11 cellular contexts compared by ENCODE assay signal in the genomic region with DNA sequence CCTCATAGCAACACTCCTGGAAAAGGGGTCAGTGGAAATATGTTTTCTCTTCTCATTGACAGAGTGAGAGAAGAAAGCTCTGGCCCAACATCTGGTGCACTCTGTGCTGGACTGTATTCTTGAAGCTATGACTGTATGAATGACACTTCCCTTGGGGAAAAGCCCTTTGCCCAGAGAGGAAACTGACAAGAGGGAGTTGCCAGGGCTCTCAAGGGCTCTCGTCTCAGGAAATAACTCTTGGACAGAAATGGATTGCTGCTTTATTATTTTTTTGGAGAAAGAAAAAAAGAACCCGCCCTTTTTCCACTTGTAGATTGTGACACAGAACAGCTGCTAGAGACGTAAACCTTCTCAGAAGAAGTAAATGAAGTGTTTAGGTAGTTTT. TPM values are rescaled to one million over a fixed set of nuclear protein-coding genes. Genes with fewer than 3 reads are reported as not detected.
DNase-seq lines count a peak whose midpoint lies in the region; FAIRE-seq and TF ChIP-seq lines count a peak whose summit lies in the region.
"Had no signal": no experiment of that assay in that cellular context is flagged by ENCODE, and none has a peak within 500 bp of the region (broad histone marks: within the 10 kb centered on the region; RNA-seq: fewer than 3 reads in every experiment).

No MANE protein-coding gene starts in this region.

- no TSS peak for BruUV-seq in OCI-LY7 (replicated peaks; lab: Mats Ljungman, UMichigan)

- H3K27ac Mint-ChIP-seq in progenitor cell of endocrine pancreas = no peak overlapping the region

- peaks cover 5% of the 10 kb centered on the region for H3K4me1 Mint-ChIP-seq in progenitor cell of endocrine pancreas (ENCODE audit: low read depth)

- no peak for TF ChIP-seq EP300 in stomach (IDR thresholded peaks at IDR 0.05)

- H3K27ac ChIP-seq in OCI-LY7 (ENCODE audit: low read depth, low read length, poor library complexity, severe bottlenecking) (no peak overlapping the region), kidney (ENCODE audit: low read depth in 2 of 2, low read length in 2 of 2) (peak overlapping the region; percentile 14 to 47), stomach (peak overlapping the region in 3 of 5 donors; percentile 18 to 56 (median 35))

- H3K9me2 ChIP-seq in OCI-LY7 (ENCODE audit: insufficient read depth, low read length) = no peaks in the 10 kb centered on the region

- peaks cover 1% of the 10 kb centered on the region for H3K36me3 Mint-ChIP-seq in progenitor cell of endocrine pancreas (ENCODE audit: insufficient read depth)

- peak in 2 of 3 experiments; percentile 29 to 54 for DNase-seq in NCI-H1417 (lab: John Stamatoyannopoulos, UW)
- DNase-seq in NCI-H1417 treated with DMSO at 0.1 percent for 48 hours (lab: John Stamatoyannopoulos, UW) = no peak
- DNase-seq in OCI-LY7 (ENCODE audit: low spot score) = no peak
- no peak for DNase-seq in kidney
- no peak for DNase-seq in stomach
- no peak for DNase-seq in progenitor cell of endocrine pancreas (ENCODE audit: low spot score, unreplicated experiment)
- no peak for DNase-seq in cerebellar cortex (ENCODE audit: low spot score)
- DNase-seq in hypothalamus (lab: John Stamatoyannopoulos, UW) = no peak
- DNase-seq: stimulated activated CD4-positive, alpha-beta T cell treated with anti-CD3 and anti-CD28 coated beads, Interleukin-4, amount 100 ng/mL, for 24 hours had no signal

- H3K9me3 ChIP-seq in OCI-LY7 (ENCODE audit: low read length) = no peaks in the 10 kb centered on the region
- H3K9me3 ChIP-seq in kidney (ENCODE audit: control insufficient read depth in 1 of 2, low read length in 2 of 2) = no peaks in the 10 kb centered on the region
- H3K9me3 ChIP-seq in stomach = no peaks in the 10 kb centered on the region

- POLR2A ChIA-PET in OCI-LY7 (lab: Charles Lee) = no interaction called here

- TF ChIP-seq POLR2A in stomach (IDR thresholded peaks at IDR 0.05) = no peak

- H3K9me3 Mint-ChIP-seq in progenitor cell of endocrine pancreas (ENCODE audit: low read depth) = peaks cover 3% of the 10 kb centered on the region

- intact Hi-C loops in OCI-LY7 (cut with micrococcal nuclease; ENCODE audit: unreplicated experiment) = no loop called here
- intact Hi-C loops in kidney (cut with DNase I) = no loop called here
- intact Hi-C loops in stomach (cut with DNase I; ENCODE audit: low total_unique reads) = no loop called here

- H3K79me2 ChIP-seq in OCI-LY7 (ENCODE audit: insufficient read depth, low read depth, low read length) = no peaks in the 10 kb centered on the region

- no peaks in the 10 kb centered on the region for H4K20me1 ChIP-seq in OCI-LY7 (ENCODE audit: insufficient read depth, low read length)

- H3K4me1 ChIP-seq in OCI-LY7 (ENCODE audit: insufficient read depth, low read length, poor library complexity, severe bottlenecking) (peaks cover 26% of the 10 kb centered on the region), kidney (ENCODE audit: control insufficient read depth in 1 of 2, insufficient read depth in 1 of 2, low read depth in 1 of 2, low read length in 2 of 2) (peaks cover 0 to 8% of the 10 kb centered on the region in 2 donors), stomach (peaks cover 0 to 23% (median 11%) of the 10 kb centered on the region in 4 donors)

- CTCF ChIA-PET in OCI-LY7 (lab: Charles Lee; ENCODE audit: unreplicated experiment) = no interaction called here

- H3K36me3 ChIP-seq in OCI-LY7 (ENCODE audit: insufficient read depth, low read length) (no peaks in the 10 kb centered on the region), kidney (ENCODE audit: control insufficient read depth in 1 of 2, insufficient read depth in 2 of 2, low read length in 2 of 2) (no peaks in the 10 kb centered on the region), stomach (no peaks in the 10 kb centered on the region)

- no peak overlapping the region for H3K9ac ChIP-seq in kidney (ENCODE audit: low read length in 2 of 2)

- peak overlapping the region; percentile 48; the same call in 1 of the 2 replicates for H2AFZ ChIP-seq in OCI-LY7 (ENCODE audit: low read length)

- peaks cover 78% of the 10 kb centered on the region for H3K27me3 Mint-ChIP-seq in progenitor cell of endocrine pancreas

- FAIRE-seq in kidney (lab: Jason Lieb, UNC) = no peak
- FAIRE-seq: A204.1, colon had no signal

- H3K4me3 ChIP-seq in OCI-LY7 (ENCODE audit: low read depth, low read length, poor library complexity, severe bottlenecking) (no peak overlapping the region), kidney (ENCODE audit: low read length in 2 of 2) (no peak overlapping the region), stomach (no peak overlapping the region)

- TF ChIP-seq CTCF in OCI-LY7 (conservative IDR thresholded peaks at IDR 0.05; ENCODE audit: low read length) = no peak
- TF ChIP-seq CTCF in kidney (IDR thresholded peaks at IDR 0.05; ENCODE audit: borderline replicate concordance, extremely low read depth, insufficient read depth) = no peak
- no peak for TF ChIP-seq CTCF in stomach (IDR thresholded peaks at IDR 0.05)
- no peak for TF ChIP-seq CTCF in progenitor cell of endocrine pancreas (IDR thresholded peaks at IDR 0.05; ENCODE audit: unreplicated experiment)

- H3K4me2 ChIP-seq in OCI-LY7 (ENCODE audit: low read length) = peak overlapping the region; percentile 4; the same call in 1 of the 2 replicates

- 23 to 46% (median 36%) methylated on average over 3 of the region's 3 CpGs for WGBS in stomach, 5 donors

- peaks cover 0 to 14% (median 0%) of the 10 kb centered on the region in 3 donors for H3K27me3 ChIP-seq in stomach

- no peak overlapping the region for H3K4me3 Mint-ChIP-seq in progenitor cell of endocrine pancreas (ENCODE audit: low read depth)

RNA-seq across cellular contexts. Expression of a gene that starts 11.4 kb away (rescaled TPM):
- total RNA-seq in OCI-LY7 (2014; rRNA removed; shearing (Covaris generic)) = 203 and 210 TPM in 2 replicates
- total RNA-seq in OCI-LY7 (2022) (466 and 503 TPM in 2 replicates), kidney (124 TPM), stomach (10 to 100 TPM in 4 of 5 donors, 1 to 10 TPM in 1; 8.8 to 72.5 (median 24.6) TPM), progenitor cell of endocrine pancreas (3.0 and 5.2 TPM in 2 replicates)
- polyA plus RNA-seq in kidney (ENCODE audit: insufficient read depth, low read depth, low replicate concordance) (23.5 TPM), stomach (10 to 100 TPM in 2 of 3 donors, 1 to 10 TPM in 1; 7.0 to 35.4 (median 20.4) TPM)

Comparison
In these comparisons a context has a peak if more than half of its experiments do, and no peak if none do; other contexts are left out.
1. DNase-seq: peak in NCI-H1417 (2 of 3); none in NCI-H1417 treated with DMSO at 0.1 percent for 48 hours (single experiment), OCI-LY7 (single experiment), kidney (single experiment), stomach (single experiment), progenitor cell of endocrine pancreas (single experiment), cerebellar cortex (single experiment) and hypothalamus (0 of 51).